ENCODE assay signal across 13 cellular contexts in genomic region chr16:81620029-81620428, GRCh38.
"Had no signal": no experiment of that assay in that cellular context is flagged by ENCODE, and none has a peak within 500 bp of the region (broad histone marks: within the 10 kb centered on the region; RNA-seq: fewer than 3 reads in every experiment).

No MANE protein-coding gene starts in this region.

- ATAC-seq: gastrocnemius medialis, heart right ventricle, left ventricle myocardium superior, SK-N-SH treated with all-trans-retinoic acid at 6 μM for 48 hours had no signal

- H3K9me3 Mint-ChIP-seq: activated CD4-positive, alpha-beta T cell treated with anti-CD3 and anti-CD28 coated beads, Interleukin-2, amount 10 ng/mL, durations not matched to agents 7 days and 5 days; naive B cell had no signal

- H3K27me3 ChIP-seq: cardiac muscle cell, gastrocnemius medialis, heart right ventricle, neutrophil, right atrium auricular region had no signal

- H3K9me3 ChIP-seq: gastrocnemius medialis, heart right ventricle, neutrophil, right atrium auricular region had no signal

- H3K36me3 ChIP-seq: cardiac muscle cell, gastrocnemius medialis, right atrium auricular region had no signal

- H3K4me3 Mint-ChIP-seq: activated CD4-positive, alpha-beta T cell treated with anti-CD3 and anti-CD28 coated beads, Interleukin-2, amount 10 ng/mL, durations not matched to agents 7 days and 5 days; naive B cell had no signal

- H3K27ac ChIP-seq: cardiac muscle cell, gastrocnemius medialis, heart right ventricle, neutrophil, right atrium auricular region had no signal

- H3K36me3 Mint-ChIP-seq: naive B cell had no signal

- H3K27me3 Mint-ChIP-seq: activated CD4-positive, alpha-beta T cell treated with anti-CD3 and anti-CD28 coated beads, Interleukin-2, amount 10 ng/mL, durations not matched to agents 7 days and 5 days; naive B cell had no signal

- H3K4me3 ChIP-seq: cardiac muscle cell, gastrocnemius medialis, heart right ventricle, right atrium auricular region had no signal

- DNase-seq: activated CD4-positive, alpha-beta T cell treated with anti-CD3 and anti-CD28 coated beads, Interleukin-2, amount 10 ng/mL, durations not matched to agents 7 days and 5 days; activated gamma-delta T cell treated with Interleukin-2 at 50 U/mL for 16 hours; activated T-cell treated with anti-CD3 and anti-CD28 coated beads, Interleukin-2, amount 50 U/mL, for 48 hours; gastrocnemius medialis; heart right ventricle; left ventricle myocardium superior; naive B cell; small intestine; trophoblast cell had no signal
